ENCODE assay signal across 22 cellular contexts in genomic region chr4:20831746-20832145, GRCh38.
DNase-seq lines count a peak whose midpoint lies in the region; ATAC-seq, FAIRE-seq and TF ChIP-seq lines count a peak whose summit lies in the region.
"Had no signal": no experiment of that assay in that cellular context is flagged by ENCODE, and none has a peak within 500 bp of the region (broad histone marks: within the 10 kb centered on the region; RNA-seq: fewer than 3 reads in every experiment).

No MANE protein-coding gene starts in this region.

- no peak for TF ChIP-seq POLR2A in HepG2 (IDR thresholded peaks at IDR 0.05; ENCODE audit: insufficient read depth in 1 of 2, low read depth in 2 of 2, low read length in 2 of 2)

- in situ Hi-C loops in astrocyte of the spinal cord (cut with HindIII; ENCODE audit: low sequenced_read_pairs) (no loop called here), HepG2 (cut with HindIII; ENCODE audit: extremely low pct_ligation_motif_present, low pct_unique_long_range_greater_than_20kb) (no loop called here)

- no peaks in the 10 kb centered on the region for H3K79me2 ChIP-seq in HepG2 (ENCODE audit: insufficient read depth, low read length)

- H3K4me1 ChIP-seq in HepG2 (ENCODE audit: insufficient read depth, low read length): no peaks in the 10 kb centered on the region
- peaks cover 8% of the 10 kb centered on the region for H3K4me1 ChIP-seq in foreskin keratinocyte

- H3K4me3 ChIP-seq in astrocyte of the spinal cord (ENCODE audit: low read depth, low read length): no peak overlapping the region
- no peak overlapping the region for H3K4me3 ChIP-seq in retinal pigment epithelial cell (ENCODE audit: low read length)
- H3K4me3 ChIP-seq in HepG2 (replicated peaks in 1 of 3; ENCODE audit: insufficient read depth in 1 of 3, low read depth in 2 of 3, low read length in 3 of 3): no peak overlapping the region
- H3K4me3 ChIP-seq: K562 had no signal

- no peak for TF ChIP-seq RAD21 in HepG2 (CRISPR knock-in tag; IDR thresholded peaks at IDR 0.05)

- DNase-seq in EL (peak; percentile 21), M059J (ENCODE audit: low read depth) (peak; percentile 77), astrocyte of the spinal cord (ENCODE audit: low read depth, low spot score) (peak; percentile 49), retinal pigment epithelial cell (ENCODE audit: low read depth) (peak; percentile 23), HepG2 (ENCODE audit: low spot score) (no peak), SIG-M5 (lab: John Stamatoyannopoulos, UW) (no peak), foreskin keratinocyte (no peak)
- DNase-seq: CD4-positive, alpha-beta T cell; COR-L47; DMS79; MM.1S; NCI-H1092; NCI-H2081; NCI-H2171 treated with DMSO at 0.1 percent for 48 hours; NCI-H446 treated with DMSO at 0.1 percent for 48 hours; NCI-H526 treated with DMSO at 0.1 percent for 48 hours had no signal

- 0% methylated on average over 1 of the region's 1 CpG for WGBS in HepG2 (ENCODE audit: low lambda C conversion rate)

- CTCF ChIA-PET in HepG2 (lab: Yijun Ruan, JAX; ENCODE audit: low intra/inter-chr PET ratio, low total read pairs): no interaction called here

- intact Hi-C loops in HepG2 (cut with micrococcal nuclease; ENCODE audit: unreplicated experiment): no loop called here

- no peaks in the 10 kb centered on the region for H3K9me3 ChIP-seq in HepG2 (ENCODE audit: low read length)

- H4K20me1 ChIP-seq in HepG2 (ENCODE audit: insufficient read depth, low read length): no peaks in the 10 kb centered on the region

- TF ChIP-seq EP300 in HepG2 (IDR thresholded peaks at IDR 0.05; ENCODE audit: low read depth in 2 of 2, low read length in 2 of 2) (no peak), HepG2 (CRISPR knock-in tag; IDR thresholded peaks at IDR 0.05; ENCODE audit: borderline replicate concordance) (no peak)

- TF ChIP-seq CTCF in astrocyte of the spinal cord (IDR thresholded peaks at IDR 0.05; ENCODE audit: low read depth, low read length): no peak
- no peak for TF ChIP-seq CTCF in retinal pigment epithelial cell (conservative IDR thresholded peaks at IDR 0.05; ENCODE audit: low read depth, low read length)
- no peak for TF ChIP-seq CTCF in HepG2 (CRISPR knock-in tag; IDR thresholded peaks at IDR 0.05)
- no peak for TF ChIP-seq CTCF in foreskin keratinocyte (conservative IDR thresholded peaks at IDR 0.05)

- POLR2A ChIA-PET in HepG2 (lab: Yijun Ruan, JAX): no interaction called here

- H3K4me2 ChIP-seq in HepG2 (ENCODE audit: low read depth, low read length): no peak overlapping the region

- no peak for FAIRE-seq in HepG2 (lab: Jason Lieb, UNC)
- FAIRE-seq: GM12892, GM18507, H1, K562 had no signal

- H3K27me3 ChIP-seq in HepG2 (ENCODE audit: control insufficient read depth in 1 of 2, insufficient read depth in 2 of 2, low read length in 2 of 2) (no peaks in the 10 kb centered on the region), foreskin keratinocyte (no peaks in the 10 kb centered on the region)

- H3K27ac ChIP-seq in HepG2 (ENCODE audit: extremely low read length, insufficient read depth, low read length): no peak overlapping the region
- no peak overlapping the region for H3K27ac ChIP-seq in foreskin keratinocyte

- no peak overlapping the region for H2AFZ ChIP-seq in HepG2 (ENCODE audit: low read length)

- ATAC-seq in HepG2 (no peak), foreskin keratinocyte (no peak)
- ATAC-seq: HCT116, K562, Right ventricle myocardium inferior had no signal

- H3K36me3 ChIP-seq in HepG2 (replicated peaks in 1 of 2; ENCODE audit: control insufficient read depth in 1 of 2, insufficient read depth in 2 of 2, low read length in 2 of 2): no peaks in the 10 kb centered on the region

- no peak overlapping the region for H3K9ac ChIP-seq in HepG2 (ENCODE audit: insufficient read depth, low read depth, low read length)

- BruUV-seq in HepG2 (replicated peaks; lab: Mats Ljungman, UMichigan): no TSS peak

TF ChIP-seq in HepG2, 621 proteins besides CTCF, POLR2A, EP300 and RAD21 (continues in another document):
- no peak for TF ChIP-seq MED1 (CRISPR knock-in tag; IDR thresholded peaks at IDR 0.05)
- TF ChIP-seq PHF8 (CRISPR knock-in tag; IDR thresholded peaks at IDR 0.05): no peak
- no peak for TF ChIP-seq THAP9 (CRISPR knock-in tag; IDR thresholded peaks at IDR 0.05; ENCODE audit: borderline replicate concordance)
- no peak for TF ChIP-seq HIC2 (CRISPR knock-in tag; IDR thresholded peaks at IDR 0.05; ENCODE audit: low read depth)
- no peak for TF ChIP-seq KLF9 (CRISPR knock-in tag; IDR thresholded peaks at IDR 0.05; ENCODE audit: low read depth)
- no peak for TF ChIP-seq DZIP1 (CRISPR knock-in tag; IDR thresholded peaks at IDR 0.05)
- no peak for TF ChIP-seq PLSCR1 (CRISPR knock-in tag; IDR thresholded peaks at IDR 0.05; ENCODE audit: borderline replicate concordance)
- no peak for TF ChIP-seq MLX (CRISPR knock-in tag; IDR thresholded peaks at IDR 0.05)
- no peak for TF ChIP-seq ZNF788 (CRISPR knock-in tag; IDR thresholded peaks at IDR 0.05; ENCODE audit: borderline replicate concordance)
- no peak for TF ChIP-seq NR2F6 (IDR thresholded peaks at IDR 0.05)
- no peak for TF ChIP-seq NR2F6 (CRISPR knock-in tag; IDR thresholded peaks at IDR 0.05)
- no peak for TF ChIP-seq RARG (CRISPR knock-in tag; IDR thresholded peaks at IDR 0.05; ENCODE audit: low read depth)
- TF ChIP-seq PHB2 (IDR thresholded peaks at IDR 0.05; ENCODE audit: partially characterized antibody): no peak
- no peak for TF ChIP-seq MED8 (CRISPR knock-in tag; IDR thresholded peaks at IDR 0.05; ENCODE audit: insufficient replicate concordance)

Comparison
In these comparisons a context has a peak if more than half of its experiments do, and no peak if none do; other contexts are left out.
1. DNase-seq: peak in EL (single experiment), M059J (single experiment), astrocyte of the spinal cord (single experiment) and retinal pigment epithelial cell (single experiment); none in HepG2 (single experiment), SIG-M5 (single experiment) and foreskin keratinocyte (0 of 2).